ENCODE assay signal across 1 cellular context in genomic region chr18:77321823-77322805, GRCh38.
A peak's percentile ranks its signal among the peaks of the same experiment; 100 is the strongest.
TF ChIP-seq lines count a peak whose summit lies in the region.

No MANE protein-coding gene starts in this region.

TF ChIP-seq in HepG2, 621 proteins besides CTCF, POLR2A, EP300 and RAD21 (continued from another document):
- TF ChIP-seq GMEB2 (CRISPR knock-in tag; IDR thresholded peaks at IDR 0.05; ENCODE audit: low read depth) (no peak), FOSL2 (CRISPR knock-in tag; IDR thresholded peaks at IDR 0.05) (peak; percentile 81), GLMP (CRISPR knock-in tag; IDR thresholded peaks at IDR 0.05; ENCODE audit: borderline replicate concordance) (no peak), TAF1 (CRISPR knock-in tag; IDR thresholded peaks at IDR 0.05) (no peak), FUBP1 (CRISPR knock-in tag; IDR thresholded peaks at IDR 0.05; ENCODE audit: borderline replicate concordance) (no peak), NR2F1 (CRISPR knock-in tag; IDR thresholded peaks at IDR 0.05) (0 out of 4 replicates have a peak, but pooled peaks of 1 of the 2 experiments have one; percentile 31), ZNF83 (CRISPR knock-in tag; IDR thresholded peaks at IDR 0.05; ENCODE audit: borderline replicate concordance) (no peak), SMC3 (IDR thresholded peaks at IDR 0.05; ENCODE audit: low read length) (no peak), CEBPG (CRISPR knock-in tag; IDR thresholded peaks at IDR 0.05) (0 out of 2 replicates have a peak, but pooled peaks have one; percentile 12), RCOR2 (CRISPR knock-in tag; IDR thresholded peaks at IDR 0.05) (no peak), ATF5 (CRISPR knock-in tag; IDR thresholded peaks at IDR 0.05; ENCODE audit: low read depth) (no peak), BHLHE40 (IDR thresholded peaks at IDR 0.05; ENCODE audit: low read length) (peak; percentile 96), THRA (CRISPR knock-in tag; IDR thresholded peaks at IDR 0.05; ENCODE audit: borderline replicate concordance) (no peak), ZNF576 (CRISPR knock-in tag; IDR thresholded peaks at IDR 0.05) (no peak), ZKSCAN5 (CRISPR knock-in tag; IDR thresholded peaks at IDR 0.05) (no peak), NCOA1 (CRISPR knock-in tag; IDR thresholded peaks at IDR 0.05) (no peak), ZNF101 (CRISPR knock-in tag; IDR thresholded peaks at IDR 0.05; ENCODE audit: borderline replicate concordance, low read depth) (no peak), ARID3A (IDR thresholded peaks at IDR 0.05; ENCODE audit: low read depth, low read length) (no peak), NR2F6 (IDR thresholded peaks at IDR 0.05) (no peak; the same call in 1 of the 2 replicates), NR2F6 (CRISPR knock-in tag; IDR thresholded peaks at IDR 0.05) (peak; percentile 44; the same call in 1 of the 2 replicates), CEBPB (IDR thresholded peaks at IDR 0.05; ENCODE audit: borderline replicate concordance, low read depth, low read length) (peak; percentile 10; the same call in 1 of the 2 replicates), SALL1 (CRISPR knock-in tag; IDR thresholded peaks at IDR 0.05) (0 out of 2 replicates have a peak, but pooled peaks have one; percentile 13), MYC (CRISPR knock-in tag; IDR thresholded peaks at IDR 0.05; ENCODE audit: borderline replicate concordance) (no peak), DBP (CRISPR knock-in tag; IDR thresholded peaks at IDR 0.05; ENCODE audit: not compliant biosample characterization) (no peak), ZNF230 (CRISPR knock-in tag; IDR thresholded peaks at IDR 0.05) (no peak), ESRRA (CRISPR knock-in tag; IDR thresholded peaks at IDR 0.05; ENCODE audit: low read depth) (peak; percentile 82; the same call in 1 of the 2 replicates), SOX5 (CRISPR knock-in tag; IDR thresholded peaks at IDR 0.05; ENCODE audit: borderline replicate concordance) (no peak), ZNF33A (CRISPR knock-in tag; IDR thresholded peaks at IDR 0.05; ENCODE audit: borderline replicate concordance) (no peak), KLF6 (CRISPR knock-in tag; IDR thresholded peaks at IDR 0.05) (no peak), SMAD9 (CRISPR knock-in tag; IDR thresholded peaks at IDR 0.05) (no peak), SMYD3 (CRISPR knock-in tag; IDR thresholded peaks at IDR 0.05) (no peak), MED8 (CRISPR knock-in tag; IDR thresholded peaks at IDR 0.05; ENCODE audit: insufficient replicate concordance) (no peak), ARNTL (CRISPR knock-in tag; IDR thresholded peaks at IDR 0.05) (0 out of 2 replicates have a peak, but pooled peaks have one; percentile 73), DPF2 (CRISPR knock-in tag; IDR thresholded peaks at IDR 0.05; ENCODE audit: borderline replicate concordance, low read depth) (no peak), KMT2A (CRISPR knock-in tag; IDR thresholded peaks at IDR 0.05) (no peak), ZNF792 (CRISPR knock-in tag; IDR thresholded peaks at IDR 0.05) (no peak), ZBTB14 (CRISPR knock-in tag; IDR thresholded peaks at IDR 0.05) (peak; percentile 61), AGO1 (IDR thresholded peaks at IDR 0.05; ENCODE audit: low read depth, low read length, poor library complexity, severe bottlenecking) (no peak), USF2 (IDR thresholded peaks at IDR 0.05; ENCODE audit: low read depth, low read length) (0 out of 2 replicates have a peak, but pooled peaks have one; percentile 7), USF2 (CRISPR knock-in tag; IDR thresholded peaks at IDR 0.05; ENCODE audit: borderline replicate concordance) (no peak), ERF (CRISPR knock-in tag; IDR thresholded peaks at IDR 0.05) (no peak), JUND (CRISPR knock-in tag; IDR thresholded peaks at IDR 0.05) (0 out of 2 replicates have a peak, but pooled peaks have one; percentile 15)
